1 cellular context compared by ENCODE assay signal in genomic region chr1:109370712-109371270, GRCh38.
A peak's percentile ranks its signal among the peaks of the same experiment; 100 is the strongest.
TF ChIP-seq lines count a peak whose summit lies in the region.

No MANE protein-coding gene starts in this region.

TF ChIP-seq in K562, 482 proteins besides CTCF, POLR2A, EP300 and RAD21 (continued from another document and continues in another):
- TF ChIP-seq FOXA1 (IDR thresholded peaks at IDR 0.05; ENCODE audit: borderline replicate concordance), result no peak
- no peak for TF ChIP-seq TFE3 (CRISPR knock-in tag; IDR thresholded peaks at IDR 0.05)
- no peak for TF ChIP-seq ZBTB5 (IDR thresholded peaks at IDR 0.05)
- TF ChIP-seq HDAC2 (IDR thresholded peaks at IDR 0.05), result no peak
- no peak for TF ChIP-seq E2F5 (CRISPR knock-in tag; IDR thresholded peaks at IDR 0.05)
- no peak for TF ChIP-seq BCL6 (CRISPR knock-in tag; IDR thresholded peaks at IDR 0.05)
- TF ChIP-seq ZNF253 (CRISPR knock-in tag; conservative IDR thresholded peaks at IDR 0.05), result no peak
- TF ChIP-seq SNAPC5 (CRISPR knock-in tag; IDR thresholded peaks at IDR 0.05), result no peak
- TF ChIP-seq SOX6 (IDR thresholded peaks at IDR 0.05), result no peak
- TF ChIP-seq DEAF1 (CRISPR knock-in tag; IDR thresholded peaks at IDR 0.05), result no peak
- no peak for TF ChIP-seq CXXC5 (CRISPR knock-in tag; IDR thresholded peaks at IDR 0.05)
- peak; percentile 26; the same call in 1 of the 2 replicates for TF ChIP-seq NCOR1 (IDR thresholded peaks at IDR 0.05)
- no peak for TF ChIP-seq ETV1 (tag; conservative IDR thresholded peaks at IDR 0.05; ENCODE audit: low read depth)
- TF ChIP-seq ZNF175 (CRISPR knock-in tag; IDR thresholded peaks at IDR 0.05; ENCODE audit: low read depth), result no peak
- TF ChIP-seq NR2F6 (CRISPR knock-in tag; IDR thresholded peaks at IDR 0.05), result no peak
- TF ChIP-seq ZNF778 (CRISPR knock-in tag; IDR thresholded peaks at IDR 0.05), result no peak
- no peak for TF ChIP-seq HNRNPLL (IDR thresholded peaks at IDR 0.05; ENCODE audit: low read depth, low read length, poor library complexity, severe bottlenecking)
- TF ChIP-seq SMARCE1 (IDR thresholded peaks at IDR 0.05), result peak; percentile 35; the same call in 1 of the 2 replicates
- TF ChIP-seq MEF2D (tag; conservative IDR thresholded peaks at IDR 0.05; ENCODE audit: low read depth), result peak; percentile 94
- no peak for TF ChIP-seq THRA (IDR thresholded peaks at IDR 0.05)
- TF ChIP-seq SMARCA4 (IDR thresholded peaks at IDR 0.05), result peak; percentile 32; the same call in 1 of the 2 replicates
- TF ChIP-seq LCOR (CRISPR knock-in tag; IDR thresholded peaks at IDR 0.05), result 0 out of 2 replicates have a peak, but pooled peaks have one; percentile 72
- no peak for TF ChIP-seq IRF9 (tag; IDR thresholded peaks at IDR 0.05)
- no peak for TF ChIP-seq NELFE (IDR thresholded peaks at IDR 0.05; ENCODE audit: insufficient read depth, insufficient read length)
- TF ChIP-seq ZNF324 (CRISPR knock-in tag; IDR thresholded peaks at IDR 0.05), result no peak
- no peak for TF ChIP-seq PHTF2 (CRISPR knock-in tag; IDR thresholded peaks at IDR 0.05)
- no peak for TF ChIP-seq TCFL5 (CRISPR knock-in tag; conservative IDR thresholded peaks at IDR 0.05)
- no peak for TF ChIP-seq MAX (CRISPR knock-in tag; IDR thresholded peaks at IDR 0.05)
- no peak for TF ChIP-seq COPS2 (conservative IDR thresholded peaks at IDR 0.05)
- no peak for TF ChIP-seq ZNF318 (IDR thresholded peaks at IDR 0.05; ENCODE audit: borderline replicate concordance in 1 of 2, low read depth in 1 of 2)
- TF ChIP-seq THRAP3 (IDR thresholded peaks at IDR 0.05; ENCODE audit: borderline replicate concordance), result no peak
- no peak for TF ChIP-seq ARID3A (IDR thresholded peaks at IDR 0.05; ENCODE audit: borderline replicate concordance, low read depth, low read length)
- TF ChIP-seq ZNF695 (CRISPR knock-in tag; IDR thresholded peaks at IDR 0.05), result no peak
- TF ChIP-seq VEZF1 (CRISPR knock-in tag; IDR thresholded peaks at IDR 0.05), result peak; percentile 54
- TF ChIP-seq TEAD1 (CRISPR knock-in tag; IDR thresholded peaks at IDR 0.05), result no peak
- no peak for TF ChIP-seq ZNF24 (IDR thresholded peaks at IDR 0.05)
- TF ChIP-seq KAT7 (CRISPR knock-in tag; IDR thresholded peaks at IDR 0.05; ENCODE audit: borderline replicate concordance), result 0 out of 2 replicates have a peak, but pooled peaks have one; percentile 36
- TF ChIP-seq WHSC1 (IDR thresholded peaks at IDR 0.05; ENCODE audit: low read length), result no peak
- TF ChIP-seq PHF8 (IDR thresholded peaks at IDR 0.05; ENCODE audit: borderline replicate concordance, low read length), result no peak
- peak; percentile 74 for TF ChIP-seq FOSL1 (tag; conservative IDR thresholded peaks at IDR 0.05)
- no peak for TF ChIP-seq ARHGAP35 (IDR thresholded peaks at IDR 0.05; ENCODE audit: partially characterized antibody)
